Comparison of ENCODE assay signal across 1 cellular context in the genomic region with DNA sequence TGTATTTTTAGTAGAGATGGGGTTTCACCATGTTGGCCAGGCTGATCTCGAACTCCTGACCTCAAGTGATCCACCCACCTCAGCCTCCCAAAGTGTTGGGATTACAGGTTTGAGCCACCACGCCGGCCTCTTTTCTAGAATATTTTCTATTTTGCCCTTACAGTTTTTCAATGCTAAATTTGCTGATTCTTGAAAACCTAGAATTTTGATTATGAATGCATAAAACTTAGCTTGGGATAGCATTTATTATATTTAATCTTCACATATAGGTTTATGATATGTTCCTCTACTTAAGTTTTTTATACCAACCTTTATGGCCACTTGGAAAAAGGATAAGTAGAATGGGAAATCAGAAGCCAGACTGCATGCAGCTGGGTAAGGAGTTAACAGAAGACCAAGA.
TF ChIP-seq lines count a peak whose summit lies in the region.

No MANE protein-coding gene starts in this region.

TF ChIP-seq in GM12878, 131 proteins besides CTCF, POLR2A, EP300 and RAD21:
- TF ChIP-seq, protein P1, sequence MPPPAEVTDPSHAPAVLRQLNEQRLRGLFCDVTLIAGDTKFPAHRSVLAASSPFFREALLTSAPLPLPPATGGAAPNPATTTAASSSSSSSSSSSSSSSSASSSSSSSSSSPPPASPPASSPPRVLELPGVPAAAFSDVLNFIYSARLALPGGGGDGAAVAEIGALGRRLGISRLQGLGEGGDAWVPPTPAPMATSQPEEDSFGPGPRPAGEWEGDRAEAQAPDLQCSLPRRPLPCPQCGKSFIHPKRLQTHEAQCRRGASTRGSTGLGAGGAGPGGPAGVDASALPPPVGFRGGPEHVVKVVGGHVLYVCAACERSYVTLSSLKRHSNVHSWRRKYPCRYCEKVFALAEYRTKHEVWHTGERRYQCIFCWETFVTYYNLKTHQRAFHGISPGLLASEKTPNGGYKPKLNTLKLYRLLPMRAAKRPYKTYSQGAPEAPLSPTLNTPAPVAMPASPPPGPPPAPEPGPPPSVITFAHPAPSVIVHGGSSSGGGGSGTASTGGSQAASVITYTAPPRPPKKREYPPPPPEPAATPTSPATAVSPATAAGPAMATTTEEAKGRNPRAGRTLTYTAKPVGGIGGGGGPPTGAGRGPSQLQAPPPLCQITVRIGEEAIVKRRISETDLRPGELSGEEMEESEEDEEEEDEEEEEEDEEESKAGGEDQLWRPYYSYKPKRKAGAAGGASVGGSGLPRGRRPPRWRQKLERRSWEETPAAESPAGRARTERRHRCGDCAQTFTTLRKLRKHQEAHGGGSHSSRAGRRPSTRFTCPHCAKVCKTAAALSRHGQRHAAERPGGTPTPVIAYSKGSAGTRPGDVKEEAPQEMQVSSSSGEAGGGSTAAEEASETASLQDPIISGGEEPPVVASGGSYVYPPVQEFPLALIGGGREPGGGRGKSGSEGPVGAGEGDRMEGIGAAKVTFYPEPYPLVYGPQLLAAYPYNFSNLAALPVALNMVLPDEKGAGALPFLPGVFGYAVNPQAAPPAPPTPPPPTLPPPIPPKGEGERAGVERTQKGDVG (CRISPR knock-in tag; IDR thresholded peaks at IDR 0.05) = no peak
- TF ChIP-seq, protein P2, sequence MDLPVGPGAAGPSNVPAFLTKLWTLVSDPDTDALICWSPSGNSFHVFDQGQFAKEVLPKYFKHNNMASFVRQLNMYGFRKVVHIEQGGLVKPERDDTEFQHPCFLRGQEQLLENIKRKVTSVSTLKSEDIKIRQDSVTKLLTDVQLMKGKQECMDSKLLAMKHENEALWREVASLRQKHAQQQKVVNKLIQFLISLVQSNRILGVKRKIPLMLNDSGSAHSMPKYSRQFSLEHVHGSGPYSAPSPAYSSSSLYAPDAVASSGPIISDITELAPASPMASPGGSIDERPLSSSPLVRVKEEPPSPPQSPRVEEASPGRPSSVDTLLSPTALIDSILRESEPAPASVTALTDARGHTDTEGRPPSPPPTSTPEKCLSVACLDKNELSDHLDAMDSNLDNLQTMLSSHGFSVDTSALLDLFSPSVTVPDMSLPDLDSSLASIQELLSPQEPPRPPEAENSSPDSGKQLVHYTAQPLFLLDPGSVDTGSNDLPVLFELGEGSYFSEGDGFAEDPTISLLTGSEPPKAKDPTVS (IDR thresholded peaks at IDR 0.05; ENCODE audit: low read depth, low read length) = no peak
- TF ChIP-seq STAT1 (conservative IDR thresholded peaks at IDR 0.05) (no peak), NFYA (IDR thresholded peaks at IDR 0.05; ENCODE audit: borderline replicate concordance, low read depth, low read length) (no peak), FOXK2 (IDR thresholded peaks at IDR 0.05) (no peak), RAD51 (IDR thresholded peaks at IDR 0.05) (no peak), CHD2 (IDR thresholded peaks at IDR 0.05; ENCODE audit: borderline replicate concordance, low read depth, low read length) (no peak), NRF1 (conservative IDR thresholded peaks at IDR 0.05; ENCODE audit: low read depth, low read length) (no peak), IKZF2 (IDR thresholded peaks at IDR 0.05) (no peak), ZBED1 (IDR thresholded peaks at IDR 0.05; ENCODE audit: borderline replicate concordance) (no peak), NFXL1 (IDR thresholded peaks at IDR 0.05; ENCODE audit: borderline replicate concordance) (no peak), MEF2A (IDR thresholded peaks at IDR 0.05; ENCODE audit: insufficient read depth, low read depth, low read length) (no peak), PAX8 (IDR thresholded peaks at IDR 0.05) (no peak), WRNIP1 (IDR thresholded peaks at IDR 0.05; ENCODE audit: borderline replicate concordance, low read depth, low read length) (no peak)
- TF ChIP-seq, protein P3, sequence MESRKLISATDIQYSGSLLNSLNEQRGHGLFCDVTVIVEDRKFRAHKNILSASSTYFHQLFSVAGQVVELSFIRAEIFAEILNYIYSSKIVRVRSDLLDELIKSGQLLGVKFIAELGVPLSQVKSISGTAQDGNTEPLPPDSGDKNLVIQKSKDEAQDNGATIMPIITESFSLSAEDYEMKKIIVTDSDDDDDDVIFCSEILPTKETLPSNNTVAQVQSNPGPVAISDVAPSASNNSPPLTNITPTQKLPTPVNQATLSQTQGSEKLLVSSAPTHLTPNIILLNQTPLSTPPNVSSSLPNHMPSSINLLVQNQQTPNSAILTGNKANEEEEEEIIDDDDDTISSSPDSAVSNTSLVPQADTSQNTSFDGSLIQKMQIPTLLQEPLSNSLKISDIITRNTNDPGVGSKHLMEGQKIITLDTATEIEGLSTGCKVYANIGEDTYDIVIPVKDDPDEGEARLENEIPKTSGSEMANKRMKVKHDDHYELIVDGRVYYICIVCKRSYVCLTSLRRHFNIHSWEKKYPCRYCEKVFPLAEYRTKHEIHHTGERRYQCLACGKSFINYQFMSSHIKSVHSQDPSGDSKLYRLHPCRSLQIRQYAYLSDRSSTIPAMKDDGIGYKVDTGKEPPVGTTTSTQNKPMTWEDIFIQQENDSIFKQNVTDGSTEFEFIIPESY (IDR thresholded peaks at IDR 0.05) = no peak
